Comparison of ENCODE assay signal across 9 cellular contexts in genomic region chr10:112811741-112812551, GRCh38.
A peak's percentile ranks its signal among the peaks of the same experiment; 100 is the strongest.
DNase-seq lines count a peak whose midpoint lies in the region; FAIRE-seq and TF ChIP-seq lines count a peak whose summit lies in the region.
"Had no signal": no experiment of that assay in that cellular context is flagged by ENCODE, and none has a peak within 500 bp of the region (broad histone marks: within the 10 kb centered on the region; RNA-seq: fewer than 3 reads in every experiment).

No MANE protein-coding gene starts in this region.

- H3K4me3 ChIP-seq in HEK293 (ENCODE audit: low read depth, low read length) (no peak overlapping the region), astrocyte (ENCODE audit: insufficient read depth, low read depth, low read length) (peak overlapping the region; percentile 43), stomach smooth muscle (ENCODE audit: low read length in 2 of 2) (peak overlapping the region; percentile 20 to 35), WERI-Rb-1 (ENCODE audit: low read depth, low read length) (no peak overlapping the region)

- H3K9me3 Mint-ChIP-seq in astrocyte (ENCODE audit: unreplicated experiment), result no peaks in the 10 kb centered on the region
- H3K9me3 Mint-ChIP-seq: T-helper 1 cell treated with Interleukin-12 subunit alpha and Interleukin-12 subunit beta and Interleukin-4 antibody, amounts not matched to agents 30 μg/mL and 1 μg/mL, for 36 hours had no signal

- no peaks in the 10 kb centered on the region for H3K9me3 ChIP-seq in HEK293 (ENCODE audit: control insufficient read depth, insufficient read depth, low read depth, low read length)
- no peaks in the 10 kb centered on the region for H3K9me3 ChIP-seq in astrocyte (ENCODE audit: insufficient read depth, low read depth, low read length)
- no peaks in the 10 kb centered on the region for H3K9me3 ChIP-seq in stomach smooth muscle (ENCODE audit: control insufficient read depth in 2 of 2, low read length in 2 of 2)
- no peaks in the 10 kb centered on the region for H3K9me3 ChIP-seq in WERI-Rb-1 (ENCODE audit: severe bottlenecking)

- no peaks in the 10 kb centered on the region for H3K27me3 ChIP-seq in astrocyte (ENCODE audit: insufficient read depth, low read length)
- H3K27me3 ChIP-seq in stomach smooth muscle (ENCODE audit: control insufficient read depth in 1 of 2, insufficient read depth in 2 of 2, low read length in 2 of 2), result no peaks in the 10 kb centered on the region
- H3K27me3 ChIP-seq in WERI-Rb-1 (ENCODE audit: insufficient read depth, low read depth, severe bottlenecking), result no peaks in the 10 kb centered on the region

- peak; percentile 92 for FAIRE-seq in astrocyte (lab: Jason Lieb, UNC)

- H3K4me3 Mint-ChIP-seq in astrocyte (ENCODE audit: unreplicated experiment), result no peak overlapping the region
- H3K4me3 Mint-ChIP-seq: T-helper 1 cell treated with Interleukin-12 subunit alpha and Interleukin-12 subunit beta and Interleukin-4 antibody, amounts not matched to agents 30 μg/mL and 1 μg/mL, for 36 hours had no signal

- no peak for TF ChIP-seq CTCF in HEK293 (tag by site-specific recombination; IDR thresholded peaks at IDR 0.05)
- TF ChIP-seq CTCF in astrocyte (IDR thresholded peaks at IDR 0.05; ENCODE audit: insufficient read depth, low read depth, low read length), result no peak
- TF ChIP-seq CTCF in WERI-Rb-1 (IDR thresholded peaks at IDR 0.05; ENCODE audit: low read depth, low read length), result no peak

- DNase-seq in astrocyte (ENCODE audit: low read depth), result peak; percentile 97
- peak; percentile 96 for DNase-seq in iris pigment epithelial cell (ENCODE audit: low read depth)
- DNase-seq in WERI-Rb-1, result no peak
- no peak for DNase-seq in NCI-H2196 (lab: John Stamatoyannopoulos, UW; ENCODE audit: unreplicated experiment)
- DNase-seq in stimulated activated CD4-positive, alpha-beta T cell treated with anti-CD3 and anti-CD28 coated beads, Interleukin-12 subunit alpha, Interleukin-12 subunit beta, amount 100 ng/mL, for 4 hours, result no peak
- DNase-seq in activated CD4-positive, alpha-beta T cell treated with anti-CD3 and anti-CD28 coated beads for 48 hours, result no peak

- POLR2A ChIA-PET in HEK293 (lab: Yijun Ruan, JAX), result no interaction called here

- H3K36me3 Mint-ChIP-seq in astrocyte (ENCODE audit: low read depth, unreplicated experiment), result no peaks in the 10 kb centered on the region

- H3K27ac ChIP-seq in HEK293 (ENCODE audit: extremely low read depth, low read depth, low read length) (0 out of 2 replicates have a peak overlapping the region, but pooled peaks have one; percentile 14), astrocyte (ENCODE audit: low read depth, low read length) (peak overlapping the region; percentile 36), stomach smooth muscle (ENCODE audit: low read length) (no peak overlapping the region), WERI-Rb-1 (no peak overlapping the region)

- peaks cover 11% of the 10 kb centered on the region; the same call in 1 of the 2 replicates for H3K4me1 ChIP-seq in HEK293 (ENCODE audit: control insufficient read depth, insufficient read depth, low read length)
- peaks cover 25% of the 10 kb centered on the region for H3K4me1 ChIP-seq in astrocyte (ENCODE audit: insufficient read depth, low read length)
- peaks cover 5% of the 10 kb centered on the region for H3K4me1 ChIP-seq in stomach smooth muscle (ENCODE audit: control insufficient read depth, insufficient read depth, low read length)

- H3K27me3 Mint-ChIP-seq in astrocyte (ENCODE audit: low read depth, unreplicated experiment), result no peaks in the 10 kb centered on the region

- peak overlapping the region; percentile 20 for H3K9ac ChIP-seq in astrocyte (ENCODE audit: low read length)
- no peak overlapping the region for H3K9ac ChIP-seq in stomach smooth muscle (ENCODE audit: low read length in 2 of 2)

- H3K79me2 ChIP-seq in astrocyte (ENCODE audit: insufficient read depth, low read length), result no peaks in the 10 kb centered on the region

- peaks cover 7% of the 10 kb centered on the region for H4K20me1 ChIP-seq in astrocyte (ENCODE audit: insufficient read depth, low read length)

- peak overlapping the region; percentile 82 for H3K4me2 ChIP-seq in astrocyte (ENCODE audit: low read length)

- H3K36me3 ChIP-seq in HEK293 (ENCODE audit: control insufficient read depth in 2 of 2, insufficient read depth in 1 of 2, low read length in 2 of 2), result no peaks in the 10 kb centered on the region
- H3K36me3 ChIP-seq in astrocyte (ENCODE audit: insufficient read depth, low read length), result no peaks in the 10 kb centered on the region
- peaks cover 0 to 2% of the 10 kb centered on the region in 2 donors for H3K36me3 ChIP-seq in stomach smooth muscle (ENCODE audit: control insufficient read depth in 2 of 2, insufficient read depth in 2 of 2, low read length in 2 of 2)
- no peaks in the 10 kb centered on the region for H3K36me3 ChIP-seq in WERI-Rb-1

- CTCF ChIA-PET in HEK293 (lab: Yijun Ruan, JAX), result interaction anchor here (1.2 kb wide), 1 partner anchor 32 kb away, joined by 3 read pairs; no protein-coding TSS in a partner anchor

- H3K4me1 Mint-ChIP-seq in astrocyte (ENCODE audit: low read depth, unreplicated experiment), result peaks cover 70% of the 10 kb centered on the region

- H2AFZ ChIP-seq in astrocyte (ENCODE audit: low read depth, low read length), result no peak overlapping the region

- H3K27ac Mint-ChIP-seq in astrocyte (ENCODE audit: unreplicated experiment), result peak overlapping the region; percentile 80

TF ChIP-seq in HEK293, 187 proteins besides CTCF, POLR2A, EP300 and RAD21 (continues in another document):
- TF ChIP-seq SP3 (tag by site-specific recombination; IDR thresholded peaks at IDR 0.05) (no peak), REST (tag by site-specific recombination; IDR thresholded peaks at IDR 0.05) (no peak), ZNF585B (tag by site-specific recombination; IDR thresholded peaks at IDR 0.05) (no peak), ZNF571 (tag by site-specific recombination; IDR thresholded peaks at IDR 0.05) (no peak), ZNF518A (tag by site-specific recombination; conservative IDR thresholded peaks at IDR 0.05; ENCODE audit: low read depth) (no peak), ZNF174 (tag by site-specific recombination; IDR thresholded peaks at IDR 0.05) (no peak), ZNF843 (tag by site-specific recombination; IDR thresholded peaks at IDR 0.05) (no peak), ZNF792 (tag by site-specific recombination; IDR thresholded peaks at IDR 0.05) (no peak), ZNF501 (tag by site-specific recombination; IDR thresholded peaks at IDR 0.05) (no peak)

Comparison
In these comparisons a context has a peak if more than half of its experiments do, and no peak if none do; other contexts are left out.
1. H3K27ac ChIP-seq: peak in HEK293 (single experiment) and astrocyte (single experiment); none in stomach smooth muscle (single experiment) and WERI-Rb-1 (single experiment).
2. H3K4me3 ChIP-seq: peak in astrocyte (single experiment) and stomach smooth muscle (2 of 2); none in HEK293 (single experiment) and WERI-Rb-1 (single experiment).
3. DNase-seq: peak in astrocyte (single experiment) and iris pigment epithelial cell (single experiment); none in WERI-Rb-1 (single experiment), NCI-H2196 (single experiment), stimulated activated CD4-positive, alpha-beta T cell treated with anti-CD3 and anti-CD28 coated beads, Interleukin-12 subunit alpha, Interleukin-12 subunit beta, amount 100 ng/mL, for 4 hours (single experiment) and activated CD4-positive, alpha-beta T cell treated with anti-CD3 and anti-CD28 coated beads for 48 hours (single experiment).